Comparison of ENCODE assay signal across 9 cellular contexts in the genomic region with DNA sequence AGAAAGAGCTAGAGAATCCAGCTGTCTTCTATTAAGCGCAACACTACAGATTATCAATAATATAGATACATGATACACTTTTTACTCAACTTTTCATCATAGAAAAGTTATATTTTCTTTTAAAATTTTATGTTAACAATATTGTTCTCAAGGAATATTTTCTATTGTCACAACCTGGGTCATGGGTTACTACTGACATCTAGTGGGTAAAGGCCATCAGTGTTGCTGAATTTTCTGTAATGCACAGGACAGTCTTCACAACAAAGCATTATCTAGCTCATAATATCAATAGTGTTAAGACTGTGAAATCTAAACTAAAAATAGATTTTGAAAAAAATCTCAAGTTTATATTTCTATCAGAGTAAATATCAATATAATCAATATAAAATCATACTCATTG.
DNase-seq lines count a peak whose midpoint lies in the region; ATAC-seq, FAIRE-seq and TF ChIP-seq lines count a peak whose summit lies in the region.
"Had no signal": no experiment of that assay in that cellular context is flagged by ENCODE, and none has a peak within 500 bp of the region (broad histone marks: within the 10 kb centered on the region; RNA-seq: fewer than 3 reads in every experiment).

No MANE protein-coding gene starts in this region.

- no peaks in the 10 kb centered on the region for H3K36me3 ChIP-seq in DOHH2 (ENCODE audit: control insufficient read depth, low read length)
- H3K36me3 ChIP-seq in GM12878 (ENCODE audit: control insufficient read depth in 2 of 2, insufficient read depth in 2 of 2, low read length in 1 of 2): no peaks in the 10 kb centered on the region
- no peaks in the 10 kb centered on the region for H3K36me3 ChIP-seq in sigmoid colon

- no peak overlapping the region for H3K9ac ChIP-seq in GM12878 (ENCODE audit: control insufficient read depth, insufficient read depth, low read length)

- H3K27ac ChIP-seq in DOHH2 (ENCODE audit: low read depth, low read length): no peak overlapping the region
- no peak overlapping the region for H3K27ac ChIP-seq in GM12878 (ENCODE audit: control insufficient read depth, insufficient read depth)
- H3K27ac ChIP-seq in sigmoid colon: no peak overlapping the region

- intact Hi-C loops in GM12878 (cut with micrococcal nuclease; ENCODE audit: unreplicated experiment) (no loop called here), sigmoid colon (cut with DNase I) (no loop called here)

- in situ Hi-C loops in KBM-7 (cut with MboI; ENCODE audit: low pct_unique_long_range_greater_than_20kb, low sequenced_read_pairs): no loop called here
- in situ Hi-C loops in GM12878 (cut with MboI): no loop called here

- no peaks in the 10 kb centered on the region for H3K9me2 ChIP-seq in DOHH2 (replicated peaks; ENCODE audit: control insufficient read depth, low read length)

- peak; percentile 27 for DNase-seq in KBM-7
- no peak for DNase-seq in GM12878 (ENCODE audit: low read depth, low spot score)
- DNase-seq in lung microvascular endothelial cell (ENCODE audit: low read depth in 2 of 2): peak; percentile 25 to 33
- DNase-seq in sigmoid colon: no peak
- no peak for DNase-seq in erythroblast (lab: John Stamatoyannopoulos, UW)
- DNase-seq: NCI-H345; stimulated activated CD4-positive, alpha-beta T cell treated with anti-CD3 and anti-CD28 coated beads, Interleukin-1b, Interleukin-23, amount 100 ng/mL, for 48 hours had no signal

- POLR2A ChIA-PET in GM12878 (lab: Charles Lee): interaction anchor here (1.0 kb wide), 1 partner anchor 61 kb away, joined by 3 read pairs; no protein-coding TSS in a partner anchor

- ATAC-seq in GM12878 (no peak), GM21381 (IDR thresholded peaks at IDR 0.05; ENCODE audit: unreplicated experiment) (no peak)

- BruUV-seq in GM12878 (replicated peaks; lab: Mats Ljungman, UMichigan): no TSS peak

- TF ChIP-seq RAD21 in GM12878 (IDR thresholded peaks at IDR 0.05; ENCODE audit: insufficient read depth, low read depth, low read length): peak; percentile 48

- SMC1A ChIA-PET in GM12878 (lab: Charles Lee; ENCODE audit: uncharacterized antibody, unreplicated experiment): no interaction called here

- H3K4me3 ChIP-seq in DOHH2 (ENCODE audit: low read length): no peak overlapping the region
- H3K4me3 ChIP-seq in GM12878: no peak overlapping the region
- no peak overlapping the region for H3K4me3 ChIP-seq in sigmoid colon

- 100% methylated on average over 1 of the region's 1 CpG for WGBS in GM12878 (ENCODE audit: insufficient coverage, insufficient replicate concordance, low lambda C conversion rate, missing lambda C conversion rate)
- WGBS in sigmoid colon, 2 donors: 89 to 92% methylated on average over 1 of the region's 1 CpG

- H3K79me2 ChIP-seq in DOHH2 (ENCODE audit: control insufficient read depth, low read length) (no peaks in the 10 kb centered on the region), GM12878 (ENCODE audit: control insufficient read depth, insufficient read depth, low read length) (no peaks in the 10 kb centered on the region)

- no peaks in the 10 kb centered on the region for H4K20me1 ChIP-seq in DOHH2 (ENCODE audit: control insufficient read depth, insufficient read depth, low read depth, low read length)
- H4K20me1 ChIP-seq in GM12878 (ENCODE audit: control insufficient read depth, insufficient read depth): no peaks in the 10 kb centered on the region

- no peak overlapping the region for H2AFZ ChIP-seq in GM12878 (ENCODE audit: control insufficient read depth, low read depth, low read length)

- no peaks in the 10 kb centered on the region for H3K4me1 ChIP-seq in DOHH2 (ENCODE audit: control insufficient read depth, low read length)
- H3K4me1 ChIP-seq in GM12878 (ENCODE audit: control insufficient read depth, insufficient read depth, low read length): no peaks in the 10 kb centered on the region
- no peaks in the 10 kb centered on the region for H3K4me1 ChIP-seq in sigmoid colon

- H3K4me2 ChIP-seq in DOHH2 (ENCODE audit: low read length) (no peak overlapping the region), GM12878 (ENCODE audit: control insufficient read depth, insufficient read depth) (no peak overlapping the region)

- FAIRE-seq in GM12878 (lab: Jason Lieb, UNC): no peak

- TF ChIP-seq POLR2A in GM12878 (IDR thresholded peaks at IDR 0.05; ENCODE audit: low read depth, low read length) (no peak), sigmoid colon (IDR thresholded peaks at IDR 0.05) (no peak), erythroblast (IDR thresholded peaks at IDR 0.05; ENCODE audit: low read length) (no peak)

- TF ChIP-seq EP300 in GM12878 (IDR thresholded peaks at IDR 0.05; ENCODE audit: borderline replicate concordance in 1 of 2, control insufficient read depth in 1 of 2, low read depth in 2 of 2, low read length in 2 of 2) (no peak), sigmoid colon (IDR thresholded peaks at IDR 0.05) (no peak)

- CTCF ChIA-PET in GM12878 (lab: Yijun Ruan, JAX): interaction anchor here (1.1 kb wide), 2 partner anchors 14 to 31 kb away, joined by 3 read pairs; no protein-coding TSS in a partner anchor

- H3K27me3 ChIP-seq in DOHH2 (ENCODE audit: control insufficient read depth, low read length) (no peaks in the 10 kb centered on the region), GM12878 (replicated peaks in 1 of 2; ENCODE audit: control insufficient read depth in 2 of 2, insufficient read depth in 2 of 2, low read length in 1 of 2) (no peaks in the 10 kb centered on the region), sigmoid colon (no peaks in the 10 kb centered on the region)

- H3F3A ChIP-seq in DOHH2 (ENCODE audit: control insufficient read depth, insufficient read depth): no peaks in the 10 kb centered on the region

- TF ChIP-seq CTCF in DOHH2 (IDR thresholded peaks at IDR 0.05; ENCODE audit: low read depth, low read length, poor library complexity, severe bottlenecking) (peak; percentile 37), GM12878 (IDR thresholded peaks at IDR 0.05 in 2 of 3, conservative IDR thresholded peaks at IDR 0.05 in 1 of 3; ENCODE audit: control insufficient read depth in 2 of 3, extremely low read depth in 1 of 3, insufficient read depth in 1 of 3, low read depth in 3 of 3, low read length in 3 of 3) (peak in 2 of 3 experiments; percentile 27 to 29; a peak in 2 of 6 replicates), sigmoid colon (IDR thresholded peaks at IDR 0.05) (peak in 1 of 4 experiments; percentile 11)

- RAD21 ChIA-PET in GM12878 (lab: Charles Lee; ENCODE audit: unreplicated experiment): no interaction called here

- no peaks in the 10 kb centered on the region for H3K9me3 ChIP-seq in DOHH2 (ENCODE audit: control insufficient read depth, insufficient read depth, low read length)
- no peaks in the 10 kb centered on the region for H3K9me3 ChIP-seq in GM12878 (replicated peaks; ENCODE audit: control insufficient read depth, insufficient read depth, low read length)
- H3K9me3 ChIP-seq in sigmoid colon: no peaks in the 10 kb centered on the region

TF ChIP-seq in GM12878, 131 proteins besides CTCF, POLR2A, EP300 and RAD21 (continues in another document):
- TF ChIP-seq MYC (IDR thresholded peaks at IDR 0.05; ENCODE audit: insufficient read depth, insufficient read length, insufficient replicate concordance, low read length, severe bottlenecking): no peak
- TF ChIP-seq EED (IDR thresholded peaks at IDR 0.05; ENCODE audit: low read depth): no peak
- TF ChIP-seq, protein P1, sequence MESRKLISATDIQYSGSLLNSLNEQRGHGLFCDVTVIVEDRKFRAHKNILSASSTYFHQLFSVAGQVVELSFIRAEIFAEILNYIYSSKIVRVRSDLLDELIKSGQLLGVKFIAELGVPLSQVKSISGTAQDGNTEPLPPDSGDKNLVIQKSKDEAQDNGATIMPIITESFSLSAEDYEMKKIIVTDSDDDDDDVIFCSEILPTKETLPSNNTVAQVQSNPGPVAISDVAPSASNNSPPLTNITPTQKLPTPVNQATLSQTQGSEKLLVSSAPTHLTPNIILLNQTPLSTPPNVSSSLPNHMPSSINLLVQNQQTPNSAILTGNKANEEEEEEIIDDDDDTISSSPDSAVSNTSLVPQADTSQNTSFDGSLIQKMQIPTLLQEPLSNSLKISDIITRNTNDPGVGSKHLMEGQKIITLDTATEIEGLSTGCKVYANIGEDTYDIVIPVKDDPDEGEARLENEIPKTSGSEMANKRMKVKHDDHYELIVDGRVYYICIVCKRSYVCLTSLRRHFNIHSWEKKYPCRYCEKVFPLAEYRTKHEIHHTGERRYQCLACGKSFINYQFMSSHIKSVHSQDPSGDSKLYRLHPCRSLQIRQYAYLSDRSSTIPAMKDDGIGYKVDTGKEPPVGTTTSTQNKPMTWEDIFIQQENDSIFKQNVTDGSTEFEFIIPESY (IDR thresholded peaks at IDR 0.05): no peak
- no peak for TF ChIP-seq EZH2 (IDR thresholded peaks at IDR 0.05; ENCODE audit: borderline replicate concordance, control insufficient read depth, low read depth, low read length)
- TF ChIP-seq, protein P2, sequence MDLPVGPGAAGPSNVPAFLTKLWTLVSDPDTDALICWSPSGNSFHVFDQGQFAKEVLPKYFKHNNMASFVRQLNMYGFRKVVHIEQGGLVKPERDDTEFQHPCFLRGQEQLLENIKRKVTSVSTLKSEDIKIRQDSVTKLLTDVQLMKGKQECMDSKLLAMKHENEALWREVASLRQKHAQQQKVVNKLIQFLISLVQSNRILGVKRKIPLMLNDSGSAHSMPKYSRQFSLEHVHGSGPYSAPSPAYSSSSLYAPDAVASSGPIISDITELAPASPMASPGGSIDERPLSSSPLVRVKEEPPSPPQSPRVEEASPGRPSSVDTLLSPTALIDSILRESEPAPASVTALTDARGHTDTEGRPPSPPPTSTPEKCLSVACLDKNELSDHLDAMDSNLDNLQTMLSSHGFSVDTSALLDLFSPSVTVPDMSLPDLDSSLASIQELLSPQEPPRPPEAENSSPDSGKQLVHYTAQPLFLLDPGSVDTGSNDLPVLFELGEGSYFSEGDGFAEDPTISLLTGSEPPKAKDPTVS (IDR thresholded peaks at IDR 0.05; ENCODE audit: low read depth, low read length): no peak
- TF ChIP-seq CBX5 (IDR thresholded peaks at IDR 0.05; ENCODE audit: low read depth): no peak
- TF ChIP-seq SREBF1 (IDR thresholded peaks at IDR 0.05; ENCODE audit: low read length): no peak
- TF ChIP-seq BHLHE40 (IDR thresholded peaks at IDR 0.05; ENCODE audit: borderline replicate concordance in 1 of 2, low read depth in 2 of 2, low read length in 1 of 2): no peak
- no peak for TF ChIP-seq FOXK2 (IDR thresholded peaks at IDR 0.05)
- no peak for TF ChIP-seq CREB1 (IDR thresholded peaks at IDR 0.05; ENCODE audit: low read depth)
- no peak for TF ChIP-seq SUZ12 (IDR thresholded peaks at IDR 0.05; ENCODE audit: unreplicated experiment)
- no peak for TF ChIP-seq STAT1 (conservative IDR thresholded peaks at IDR 0.05)

Comparison
In these comparisons a context has a peak if more than half of its experiments do, and no peak if none do; other contexts are left out.
1. DNase-seq: peak in KBM-7 (single experiment) and lung microvascular endothelial cell (2 of 2); none in GM12878 (single experiment), sigmoid colon (single experiment) and erythroblast (0 of 2).